In genomic region chr10:35696888-35697287, GRCh38 we compare ENCODE assay signal across 1 cellular context.
TF ChIP-seq lines count a peak whose summit lies in the region.

No MANE protein-coding gene starts in this region.

TF ChIP-seq in GM23338, 12 proteins besides CTCF, POLR2A, EP300 and RAD21 (continued from another document):
- TF ChIP-seq ZNF462 (CRISPR knock-in tag; IDR thresholded peaks at IDR 0.05), result no peak
- no peak for TF ChIP-seq JUNB (IDR thresholded peaks at IDR 0.05; ENCODE audit: unreplicated experiment)
- no peak for TF ChIP-seq ETS1 (IDR thresholded peaks at IDR 0.05)
- TF ChIP-seq ZNF114 (CRISPR knock-in tag; IDR thresholded peaks at IDR 0.05), result no peak
- no peak for TF ChIP-seq EZH2 (IDR thresholded peaks at IDR 0.05; ENCODE audit: low read depth, unreplicated experiment)
- TF ChIP-seq CREB1 (CRISPR knock-in tag; IDR thresholded peaks at IDR 0.05; ENCODE audit: low read depth), result no peak
- no peak for TF ChIP-seq STAT1 (IDR thresholded peaks at IDR 0.05; ENCODE audit: unreplicated experiment)
- no peak for TF ChIP-seq NANOG (IDR thresholded peaks at IDR 0.05; ENCODE audit: borderline replicate concordance)
